Comparison of ENCODE assay signal across 1 cellular context in genomic region chr19:16283103-16283469, GRCh38.
TF ChIP-seq lines count a peak whose summit lies in the region.

No MANE protein-coding gene starts in this region.

TF ChIP-seq in IMR-90, 13 proteins besides CTCF, POLR2A, EP300 and RAD21:
- TF ChIP-seq MXI1 (IDR thresholded peaks at IDR 0.05; ENCODE audit: borderline replicate concordance, low read depth, low read length) = no peak
- peak; percentile 77 for TF ChIP-seq CEBPB (IDR thresholded peaks at IDR 0.05; ENCODE audit: low read depth, low read length)
- no peak for TF ChIP-seq MAZ (IDR thresholded peaks at IDR 0.05; ENCODE audit: borderline replicate concordance, low read depth, low read length)
- no peak for TF ChIP-seq NFE2L2 (IDR thresholded peaks at IDR 0.05; ENCODE audit: low read depth, low read length)
